In genomic region chr16:2644749-2645441, GRCh38 we compare ENCODE assay signal across 8 cellular contexts. TPM values are rescaled to one million over a fixed set of nuclear protein-coding genes. Genes with fewer than 3 reads are reported as not detected.
A peak's percentile ranks its signal among the peaks of the same experiment; 100 is the strongest.
DNase-seq lines count a peak whose midpoint lies in the region; ATAC-seq and TF ChIP-seq lines count a peak whose summit lies in the region.
"Not testable (repeated sequence)": the region's sequence is repeated elsewhere in the genome, so short reads cannot be mapped to it uniquely, and the experiment has no call there.

No MANE protein-coding gene starts in this region.

- H3K27me3 Mint-ChIP-seq in activated CD4-positive, alpha-beta T cell treated with anti-CD3 and anti-CD28 coated beads for 36 hours; activated naive CD8-positive, alpha-beta T cell treated with anti-CD3 and anti-CD28 coated beads, Interleukin-2, amount 50 U/mL, for 24 hours: not testable (repeated sequence)

- H3K56ac ChIP-seq in IMR-90 (ENCODE audit: extremely low read depth, insufficient read depth, low read length) = not testable (repeated sequence)

- not testable (repeated sequence) for H3K9me1 ChIP-seq in IMR-90 (ENCODE audit: insufficient read depth, low read length)

- not testable (repeated sequence) for TF ChIP-seq POLR2A in IMR-90 (IDR thresholded peaks at IDR 0.05; ENCODE audit: low read depth, low read length)

- H2BK20ac ChIP-seq in IMR-90 (ENCODE audit: low read depth, low read length) = not testable (repeated sequence)

- BruUV-seq in IMR-90 (replicated peaks; lab: Mats Ljungman, UMichigan) = not testable (repeated sequence)

- not testable (repeated sequence) for H4K91ac ChIP-seq in IMR-90 (ENCODE audit: insufficient read depth, low read depth, low read length)

- not testable (repeated sequence) for H3K36me3 Mint-ChIP-seq in activated CD4-positive, alpha-beta T cell treated with anti-CD3 and anti-CD28 coated beads for 36 hours (ENCODE audit: low read depth); activated naive CD8-positive, alpha-beta T cell treated with anti-CD3 and anti-CD28 coated beads, Interleukin-2, amount 50 U/mL, for 24 hours (ENCODE audit: low read depth)

- POLR2A ChIA-PET in IMR-90 (lab: Charles Lee; ENCODE audit: unreplicated experiment); activated CD4-positive, alpha-beta T cell treated with anti-CD3 and anti-CD28 coated beads for 36 hours (lab: Charles Lee): not testable (repeated sequence)

- not testable (repeated sequence) for H3K4me3 ChIP-seq in IMR-90 (ENCODE audit: insufficient read depth, low read depth, low read length); left lung; mucosa of descending colon; upper lobe of right lung

- dilution Hi-C loops in IMR-90 (cut with HindIII; ENCODE audit: low sequenced_read_pairs, unreplicated experiment) = not testable (repeated sequence)

- H3K14ac ChIP-seq in IMR-90 (replicated peaks; ENCODE audit: low read depth, low read length) = not testable (repeated sequence)

- intact Hi-C loops in IMR-90 (cut with micrococcal nuclease); activated CD4-positive, alpha-beta T cell treated with anti-CD3 and anti-CD28 coated beads for 36 hours (cut with DNase I, micrococcal nuclease); Right ventricle myocardium superior (cut with DNase I); left lung (cut with DNase I); mucosa of descending colon (cut with DNase I, micrococcal nuclease); sciatic nerve (cut with DNase I); upper lobe of right lung (cut with DNase I): not testable (repeated sequence)

- H3K9me3 Mint-ChIP-seq in activated CD4-positive, alpha-beta T cell treated with anti-CD3 and anti-CD28 coated beads for 36 hours (ENCODE audit: low read depth); activated naive CD8-positive, alpha-beta T cell treated with anti-CD3 and anti-CD28 coated beads, Interleukin-2, amount 50 U/mL, for 24 hours: not testable (repeated sequence)

- in situ Hi-C loops in IMR-90 (cut with MboI; ENCODE audit: low sequenced_read_pairs) = not testable (repeated sequence)

- H2BK15ac ChIP-seq in IMR-90 (ENCODE audit: low read depth, low read length) = not testable (repeated sequence)

- H3K27me3 ChIP-seq in IMR-90 (ENCODE audit: control insufficient read depth, insufficient read depth, low read length); left lung; upper lobe of right lung: not testable (repeated sequence)

- not testable (repeated sequence) for TF ChIP-seq RAD21 in IMR-90 (IDR thresholded peaks at IDR 0.05; ENCODE audit: low read length)

- H3K23ac ChIP-seq in IMR-90 (ENCODE audit: low read depth, low read length) = not testable (repeated sequence)

- H3K9me3 ChIP-seq in IMR-90 (ENCODE audit: control insufficient read depth, insufficient read depth, low read length); left lung; mucosa of descending colon; upper lobe of right lung: not testable (repeated sequence)

- not testable (repeated sequence) for H3K4me3 Mint-ChIP-seq in activated CD4-positive, alpha-beta T cell treated with anti-CD3 and anti-CD28 coated beads for 36 hours; activated naive CD8-positive, alpha-beta T cell treated with anti-CD3 and anti-CD28 coated beads, Interleukin-2, amount 50 U/mL, for 24 hours

- not testable (repeated sequence) for H2BK5ac ChIP-seq in IMR-90 (ENCODE audit: low read depth, low read length, poor library complexity, severe bottlenecking)

- H2AFZ ChIP-seq in IMR-90 (replicated peaks; ENCODE audit: low read length, poor library complexity) = not testable (repeated sequence)

- H3K9ac ChIP-seq in IMR-90 (ENCODE audit: low read depth, low read length) = not testable (repeated sequence)

- CTCF ChIA-PET in IMR-90 (lab: Yijun Ruan, JAX); activated CD4-positive, alpha-beta T cell treated with anti-CD3 and anti-CD28 coated beads for 36 hours (lab: Charles Lee): not testable (repeated sequence)

- H3K27ac Mint-ChIP-seq in activated CD4-positive, alpha-beta T cell treated with anti-CD3 and anti-CD28 coated beads for 36 hours; activated naive CD8-positive, alpha-beta T cell treated with anti-CD3 and anti-CD28 coated beads, Interleukin-2, amount 50 U/mL, for 24 hours: not testable (repeated sequence)

- not testable (repeated sequence) for H4K8ac ChIP-seq in IMR-90 (ENCODE audit: low read depth in 2 of 2, low read length in 2 of 2)

- TF ChIP-seq CTCF in IMR-90 (conservative IDR thresholded peaks at IDR 0.05; ENCODE audit: low read depth, low read length); left lung (IDR thresholded peaks at IDR 0.05); mucosa of descending colon (IDR thresholded peaks at IDR 0.05); upper lobe of right lung (IDR thresholded peaks at IDR 0.05): not testable (repeated sequence)

- H3K4ac ChIP-seq in IMR-90 (ENCODE audit: low read depth, low read length) = not testable (repeated sequence)

- not testable (repeated sequence) for H3K4me1 Mint-ChIP-seq in activated CD4-positive, alpha-beta T cell treated with anti-CD3 and anti-CD28 coated beads for 36 hours; activated naive CD8-positive, alpha-beta T cell treated with anti-CD3 and anti-CD28 coated beads, Interleukin-2, amount 50 U/mL, for 24 hours

- DNase-seq in IMR-90; activated CD4-positive, alpha-beta T cell treated with anti-CD3 and anti-CD28 coated beads for 36 hours; activated naive CD8-positive, alpha-beta T cell treated with anti-CD3 and anti-CD28 coated beads, Interleukin-2, amount 50 U/mL, for 24 hours; Right ventricle myocardium superior; left lung; mucosa of descending colon; sciatic nerve (ENCODE audit: low spot score); upper lobe of right lung: not testable (repeated sequence)

- H3K79me1 ChIP-seq in IMR-90 (ENCODE audit: low read depth in 1 of 2, low read length in 2 of 2) = not testable (repeated sequence)

- not testable (repeated sequence) for H3K4me1 ChIP-seq in IMR-90 (ENCODE audit: control insufficient read depth, insufficient read depth, low read length); left lung; mucosa of descending colon (ENCODE audit: low read depth); upper lobe of right lung

- ATAC-seq in IMR-90 (ENCODE audit: low read depth) (peak; percentile 70), Right ventricle myocardium superior (ENCODE audit: poor library complexity) (peak; percentile 47), left lung (peak; percentile 62), mucosa of descending colon (peak; percentile 23), sciatic nerve (peak; percentile 52), upper lobe of right lung (peak; percentile 78)
- ATAC-seq in activated CD4-positive, alpha-beta T cell treated with anti-CD3 and anti-CD28 coated beads for 36 hours = peak; percentile 64
- ATAC-seq in activated naive CD8-positive, alpha-beta T cell treated with anti-CD3 and anti-CD28 coated beads, Interleukin-2, amount 50 U/mL, for 24 hours = peak; percentile 20

- not testable (repeated sequence) for H2AK5ac ChIP-seq in IMR-90 (ENCODE audit: low read depth, low read length)

- not testable (repeated sequence) for H2BK120ac ChIP-seq in IMR-90 (ENCODE audit: low read depth, low read length)

- H3K4me2 ChIP-seq in IMR-90 (ENCODE audit: low read depth, low read length) = not testable (repeated sequence)

- H3K36me3 ChIP-seq in IMR-90 (ENCODE audit: control insufficient read depth, insufficient read depth, low read length); left lung; mucosa of descending colon (ENCODE audit: low read depth); upper lobe of right lung: not testable (repeated sequence)

- not testable (repeated sequence) for H4K20me1 ChIP-seq in IMR-90 (ENCODE audit: insufficient read depth, low read length)

- not testable (repeated sequence) for H2AK9ac ChIP-seq in IMR-90 (replicated peaks; ENCODE audit: low read depth, low read length, poor library complexity)

- not testable (repeated sequence) for H4K5ac ChIP-seq in IMR-90 (ENCODE audit: low read depth, low read length)

- whole genome bisulfite sequencing in IMR-90 (ENCODE audit: extremely low coverage in 2 of 2, insufficient read length in 1 of 2), 2 experiments = no CpG with 5 or more reads among the region's 12 CpGs

- H3K27ac ChIP-seq in IMR-90 (ENCODE audit: insufficient read depth, low read length); left lung; upper lobe of right lung: not testable (repeated sequence)

- not testable (repeated sequence) for H3K18ac ChIP-seq in IMR-90 (ENCODE audit: low read depth, low read length)

RNA-seq across cellular contexts. Expression of gene KCTD5, which starts 37.4 kb away (rescaled TPM):
- total RNA-seq in IMR-90 (2012; rRNA removed) = 17.2 and 19.4 TPM in 2 replicates
- polyA plus RNA-seq in IMR-90 (2012; rRNA removed) = 38.9 and 56.2 TPM in 2 replicates
- 31.6 and 39.2 TPM in 2 replicates for polyA plus RNA-seq in IMR-90 (2012; cell fraction: cytosol; rRNA removed)
- polyA plus RNA-seq in IMR-90 (2012; cell fraction: nucleus; rRNA removed; ENCODE audit: low replicate concordance) = 21.2 and 23.8 TPM in 2 replicates
- total RNA-seq in activated CD4-positive, alpha-beta T cell treated with anti-CD3 and anti-CD28 coated beads for 36 hours = 10 to 100 TPM; 24.0 to 26.2 TPM
- total RNA-seq in Right ventricle myocardium superior = 9.8 TPM
- total RNA-seq in left lung = 10 to 100 TPM; 21.3 to 28.3 TPM
- 10 to 100 TPM; 28.2 to 80.7 (median 48.5) TPM for total RNA-seq in mucosa of descending colon
- total RNA-seq in sciatic nerve = 18.2 TPM
- 23.8 TPM for total RNA-seq in upper lobe of right lung

Comparison
In these comparisons a context has a peak if more than half of its experiments do, and no peak if none do; other contexts are left out.
1. ATAC-seq: peak in every context shown above with its lines; median percentile 78 in upper lobe of right lung; 70 in IMR-90; 64 in activated CD4-positive, alpha-beta T cell treated with anti-CD3 and anti-CD28 coated beads for 36 hours; 62 in left lung; 52 in sciatic nerve; 47 in Right ventricle myocardium superior; 23 in mucosa of descending colon; 20 in activated naive CD8-positive, alpha-beta T cell treated with anti-CD3 and anti-CD28 coated beads, Interleukin-2, amount 50 U/mL, for 24 hours.